Comparison of ENCODE assay signal across 24 cellular contexts in the genomic region with DNA sequence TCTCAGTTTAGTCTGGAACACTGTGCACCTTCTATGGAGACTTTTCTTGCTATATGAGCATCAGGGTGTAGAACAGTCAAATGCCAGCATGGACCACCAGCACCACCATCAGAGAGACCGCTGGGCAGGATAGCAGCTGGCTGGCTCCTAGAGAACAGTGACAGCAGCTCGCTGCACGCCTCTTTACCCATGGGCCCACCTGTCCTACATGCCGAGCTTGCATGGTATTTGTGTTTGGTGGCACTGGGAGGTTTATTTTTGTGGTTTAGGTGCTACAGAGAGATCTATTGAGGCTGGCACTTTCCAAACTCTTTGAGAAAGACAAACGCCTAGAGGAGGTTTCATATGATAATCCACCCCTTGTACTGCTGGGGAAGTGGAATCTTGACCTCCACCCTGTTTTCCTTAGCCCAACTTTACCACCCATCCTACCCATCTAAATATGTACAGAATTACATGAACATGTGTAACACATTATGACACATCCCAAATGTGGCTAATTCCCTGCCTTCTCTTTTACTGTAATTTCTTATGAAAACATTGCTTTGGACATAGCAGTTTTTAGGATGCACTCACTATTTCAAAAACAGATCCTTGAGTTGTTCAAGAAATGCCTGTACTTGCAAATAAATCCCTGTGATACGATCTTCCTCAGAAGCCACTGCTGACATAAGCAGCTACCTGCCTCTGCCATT. TPM values are rescaled to one million over a fixed set of nuclear protein-coding genes. Genes with fewer than 3 reads are reported as not detected.
A peak's percentile ranks its signal among the peaks of the same experiment; 100 is the strongest.
DNase-seq lines count a peak whose midpoint lies in the region; ATAC-seq and TF ChIP-seq lines count a peak whose summit lies in the region.
"Had no signal": no experiment of that assay in that cellular context is flagged by ENCODE, and none has a peak within 500 bp of the region (broad histone marks: within the 10 kb centered on the region; RNA-seq: fewer than 3 reads in every experiment).

No MANE protein-coding gene starts in this region.

- H3K4me1 Mint-ChIP-seq in brain (peaks cover 58% of the 10 kb centered on the region), glutamatergic neuron (ENCODE audit: low read depth, unreplicated experiment) (peaks cover 43% of the 10 kb centered on the region)
- H3K4me1 Mint-ChIP-seq: IgD-negative memory B cell had no signal

- peaks cover 8% of the 10 kb centered on the region for H3K4me1 ChIP-seq in PC-3 (ENCODE audit: insufficient read depth, low read length)

- H3K9me3 ChIP-seq in PC-3 (ENCODE audit: low read length): no peaks in the 10 kb centered on the region

- H3K36me3 ChIP-seq in PC-3 (ENCODE audit: low read depth, low read length): no peaks in the 10 kb centered on the region

- H3K4me3 Mint-ChIP-seq in brain (no peak overlapping the region), glutamatergic neuron (ENCODE audit: unreplicated experiment) (no peak overlapping the region)
- H3K4me3 Mint-ChIP-seq: CD8-positive, alpha-beta T cell; IgD-negative memory B cell had no signal

- H3K4me3 ChIP-seq in PC-3 (ENCODE audit: low read length): no peak overlapping the region
- H3K4me3 ChIP-seq: SK-N-MC had no signal

- TF ChIP-seq CTCF in brain (conservative IDR thresholded peaks at IDR 0.05): no peak
- TF ChIP-seq CTCF in glutamatergic neuron (IDR thresholded peaks at IDR 0.05; ENCODE audit: partially characterized antibody, unreplicated experiment): no peak
- TF ChIP-seq CTCF in PC-3 (conservative IDR thresholded peaks at IDR 0.05; ENCODE audit: low read depth, low read length): no peak

- H3F3A ChIP-seq in PC-3 (ENCODE audit: low read length, unreplicated experiment): no peaks in the 10 kb centered on the region

- intact Hi-C loops in PC-3 (cut with micrococcal nuclease): no loop called here

- BruUV-seq in PC-3 (replicated peaks; lab: Mats Ljungman, UMichigan): no TSS peak

- H3K27ac Mint-ChIP-seq in brain (peak overlapping the region; percentile 36 to 99 (median 94)), glutamatergic neuron (ENCODE audit: unreplicated experiment) (peak overlapping the region; percentile 94)
- H3K27ac Mint-ChIP-seq: CD8-positive, alpha-beta T cell; IgD-negative memory B cell had no signal

- no peak overlapping the region for H3K9ac ChIP-seq in PC-3 (ENCODE audit: low read length)

- no peaks in the 10 kb centered on the region for H3K9me2 ChIP-seq in PC-3 (replicated peaks; ENCODE audit: low read length)

- no peaks in the 10 kb centered on the region for H3K27me3 ChIP-seq in PC-3 (ENCODE audit: low read length)

- POLR2A ChIA-PET in PC-3 (lab: Charles Lee; ENCODE audit: unreplicated experiment): no interaction called here

- no peak overlapping the region for H3K4me2 ChIP-seq in PC-3 (ENCODE audit: low read length)

- H3K79me2 ChIP-seq in PC-3 (ENCODE audit: low read length): no peaks in the 10 kb centered on the region

- H3K27me3 Mint-ChIP-seq in brain: no peaks in the 10 kb centered on the region
- H3K27me3 Mint-ChIP-seq in glutamatergic neuron (ENCODE audit: unreplicated experiment): peaks cover 5% of the 10 kb centered on the region
- H3K27me3 Mint-ChIP-seq: IgD-negative memory B cell had no signal

- no peak for ATAC-seq in PC-3
- ATAC-seq: CD8-positive, alpha-beta T cell; HCT116 had no signal

- CTCF ChIA-PET in PC-3 (lab: Charles Lee): interaction anchor here (0.7 kb wide), 1 partner anchor 45 kb away, joined by 3 read pairs; no protein-coding TSS in a partner anchor

- H3K9me3 Mint-ChIP-seq in brain: no peaks in the 10 kb centered on the region
- peaks cover 13% of the 10 kb centered on the region for H3K9me3 Mint-ChIP-seq in glutamatergic neuron (ENCODE audit: unreplicated experiment)
- H3K9me3 Mint-ChIP-seq: CD8-positive, alpha-beta T cell; IgD-negative memory B cell had no signal

- H3K27ac ChIP-seq in PC-3 (ENCODE audit: low read length): no peak overlapping the region
- H3K27ac ChIP-seq: 22Rv1, SK-N-MC had no signal

- H3K36me3 Mint-ChIP-seq in brain: peaks cover 73% of the 10 kb centered on the region
- no peaks in the 10 kb centered on the region for H3K36me3 Mint-ChIP-seq in glutamatergic neuron (ENCODE audit: unreplicated experiment)

- no peaks in the 10 kb centered on the region for H4K20me1 ChIP-seq in PC-3 (ENCODE audit: low read length)

- DNase-seq in NCI-H2171 treated with DMSO at 0.1 percent for 48 hours (lab: John Stamatoyannopoulos, UW) (peak; percentile 65), NCI-H2171 (lab: John Stamatoyannopoulos, UW) (no peak), glutamatergic neuron (no peak), PC-3 (no peak), NCI-H446 (lab: John Stamatoyannopoulos, UW) (no peak), NK-92 (lab: John Stamatoyannopoulos, UW; ENCODE audit: unreplicated experiment) (no peak), NCI-H748 (lab: John Stamatoyannopoulos, UW; ENCODE audit: unreplicated experiment) (no peak)
- DNase-seq: AML-193; CD8-positive, alpha-beta T cell; GOT3; Kasumi-1; NCI-H1048; NCI-H1417 treated with DMSO at 0.1 percent for 48 hours; NCI-H1930; NCI-H345; NCI-H524 treated with DMSO at 0.1 percent for 48 hours; RPMI8226; SHP77 treated with DMSO at 0.1 percent for 48 hours; SW 1271 had no signal

- H2AFZ ChIP-seq in PC-3 (ENCODE audit: low read length): no peak overlapping the region

RNA-seq across cellular contexts. Expression of a gene that starts 46.3 kb away (rescaled TPM):
- 22.2 TPM for polyA plus RNA-seq in brain (ENCODE audit: insufficient read depth, low read depth, low replicate concordance)
- total RNA-seq in glutamatergic neuron (ENCODE audit: unreplicated experiment) (12.7 TPM), PC-3 (2014; rRNA removed) (8.6 and 13.5 TPM in 2 replicates)
